7 cellular contexts compared by ENCODE assay signal in the genomic region with DNA sequence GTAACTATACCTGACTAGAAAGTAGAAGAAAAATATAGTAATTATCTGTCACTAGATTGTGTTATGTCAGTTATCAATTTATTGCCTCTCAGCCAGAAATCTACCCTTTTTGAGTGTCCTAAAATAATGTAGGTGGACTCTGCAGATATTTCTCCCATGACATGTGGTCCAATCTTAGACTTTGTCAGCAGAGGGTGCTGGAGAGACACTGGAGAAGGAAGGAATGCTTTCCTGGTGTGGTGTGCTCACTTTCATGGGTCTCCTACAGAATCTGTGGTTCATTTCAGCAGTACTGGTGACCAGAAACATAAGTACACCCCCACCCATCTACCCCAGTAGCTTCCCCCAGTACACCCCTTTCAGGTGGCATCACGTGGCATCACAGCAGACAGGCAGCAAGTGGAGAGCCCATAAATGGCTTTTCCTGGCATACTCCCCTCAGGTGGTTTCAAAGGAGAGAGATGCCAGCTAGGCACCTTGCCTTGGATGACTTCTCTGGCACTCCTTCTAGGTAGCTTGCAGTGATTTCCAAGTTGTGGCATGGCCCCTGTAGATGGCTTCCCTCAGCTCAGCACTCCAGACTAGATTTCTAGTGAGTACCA.
DNase-seq lines count a peak whose midpoint lies in the region; ATAC-seq, FAIRE-seq and TF ChIP-seq lines count a peak whose summit lies in the region.

No MANE protein-coding gene starts in this region.

- 4% methylated on average over 1 of the region's 1 CpG for WGBS in GM12878 (ENCODE audit: insufficient coverage, insufficient replicate concordance, low lambda C conversion rate, missing lambda C conversion rate)

- no peaks in the 10 kb centered on the region for H3K27me3 ChIP-seq in Loucy (ENCODE audit: insufficient read depth, low read length, poor library complexity, severe bottlenecking)
- no peaks in the 10 kb centered on the region; a peak in 1 of 4 replicates for H3K27me3 ChIP-seq in GM12878 (replicated peaks in 1 of 2; ENCODE audit: control insufficient read depth in 2 of 2, insufficient read depth in 2 of 2, low read length in 1 of 2)
- H3K27me3 ChIP-seq in neural cell (ENCODE audit: insufficient read depth, low read depth, low read length), result no peaks in the 10 kb centered on the region

- in situ Hi-C loops in GM12878 (cut with MboI), result no loop called here

- no peaks in the 10 kb centered on the region for H3F3A ChIP-seq in Loucy (ENCODE audit: low read depth)
- no peaks in the 10 kb centered on the region for H3F3A ChIP-seq in neural cell (ENCODE audit: insufficient read depth, low read length, poor library complexity, severe bottlenecking)

- peaks cover 6% of the 10 kb centered on the region for H3K4me1 ChIP-seq in Loucy (ENCODE audit: insufficient read depth, low read length, poor library complexity, severe bottlenecking)
- no peaks in the 10 kb centered on the region for H3K4me1 ChIP-seq in GM12878 (ENCODE audit: control insufficient read depth, insufficient read depth, low read length)

- ATAC-seq in GM12878, result peak; percentile 55; the same call in 2 of the 3 replicates

- H4K20me1 ChIP-seq in Loucy (ENCODE audit: insufficient read depth, low read length, poor library complexity, severe bottlenecking) (no peaks in the 10 kb centered on the region), GM12878 (ENCODE audit: control insufficient read depth, insufficient read depth) (no peaks in the 10 kb centered on the region), neural cell (ENCODE audit: insufficient read depth) (no peaks in the 10 kb centered on the region)

- H3K4me3 ChIP-seq in GM12864 (ENCODE audit: low read depth, low read length), result no peak overlapping the region
- no peak overlapping the region for H3K4me3 ChIP-seq in Loucy (ENCODE audit: low read length, poor library complexity, severe bottlenecking)
- no peak overlapping the region for H3K4me3 ChIP-seq in GM12878
- no peak overlapping the region for H3K4me3 ChIP-seq in neural cell (ENCODE audit: low read length)

- TF ChIP-seq EP300 in GM12878 (IDR thresholded peaks at IDR 0.05; ENCODE audit: borderline replicate concordance in 1 of 2, control insufficient read depth in 1 of 2, low read depth in 2 of 2, low read length in 2 of 2), result no peak
- no peak for TF ChIP-seq EP300 in neural cell (conservative IDR thresholded peaks at IDR 0.05; ENCODE audit: poor library complexity, severe bottlenecking)

- SMC1A ChIA-PET in GM12878 (lab: Charles Lee; ENCODE audit: uncharacterized antibody, unreplicated experiment), result no interaction called here

- CTCF ChIA-PET in GM12878 (lab: Yijun Ruan, JAX), result interaction anchor here (0.6 to 3.2 kb wide), 4 partner anchors 11 to 909 kb away, joined by 3 to 20 read pairs (median 3); no protein-coding TSS in a partner anchor

- TF ChIP-seq POLR2A in GM12878 (IDR thresholded peaks at IDR 0.05; ENCODE audit: low read depth, low read length), result no peak

- H3K79me2 ChIP-seq in Loucy (ENCODE audit: insufficient read depth, low read length) (no peaks in the 10 kb centered on the region), GM12878 (ENCODE audit: control insufficient read depth, insufficient read depth, low read length) (no peaks in the 10 kb centered on the region), neural cell (replicated peaks; ENCODE audit: insufficient read depth, low read length) (no peaks in the 10 kb centered on the region)

- no peak for DNase-seq in GM12864 (ENCODE audit: low read depth)
- no peak for DNase-seq in GM12878 (ENCODE audit: low read depth, low spot score)
- DNase-seq in anterior cingulate cortex (lab: John Stamatoyannopoulos, UW), result no peak
- DNase-seq in NK-92 (lab: John Stamatoyannopoulos, UW; ENCODE audit: unreplicated experiment), result no peak
- DNase-seq in RCC 7860 (ENCODE audit: low spot score), result no peak

- TF ChIP-seq RAD21 in GM12878 (IDR thresholded peaks at IDR 0.05; ENCODE audit: insufficient read depth, low read depth, low read length) (peak; percentile 54), neural cell (conservative IDR thresholded peaks at IDR 0.05) (peak; percentile 24)

- FAIRE-seq in GM12878 (lab: Jason Lieb, UNC) (peak; percentile 83), RCC 7860 (lab: Jason Lieb, UNC) (no peak)

- BruUV-seq in GM12878 (replicated peaks; lab: Mats Ljungman, UMichigan), result no TSS peak

- no peaks in the 10 kb centered on the region for H3K9me3 ChIP-seq in Loucy (ENCODE audit: insufficient read depth, low read depth, low read length)
- H3K9me3 ChIP-seq in GM12878 (replicated peaks; ENCODE audit: control insufficient read depth, insufficient read depth, low read length), result no peaks in the 10 kb centered on the region; the same call in 2 of the 3 replicates
- no peaks in the 10 kb centered on the region for H3K9me3 ChIP-seq in neural cell (ENCODE audit: low read length)

- H3K4me2 ChIP-seq in Loucy (ENCODE audit: low read depth, low read length, poor library complexity, severe bottlenecking), result no peak overlapping the region
- no peak overlapping the region for H3K4me2 ChIP-seq in GM12878 (ENCODE audit: control insufficient read depth, insufficient read depth)
- no peak overlapping the region for H3K4me2 ChIP-seq in neural cell (ENCODE audit: low read length)

- H3K9me2 ChIP-seq in Loucy (replicated peaks; ENCODE audit: low read depth, low read length) (no peaks in the 10 kb centered on the region), neural cell (ENCODE audit: insufficient read depth, low read length) (no peaks in the 10 kb centered on the region)

- H3K36me3 ChIP-seq in Loucy (ENCODE audit: insufficient read depth, low read length) (no peaks in the 10 kb centered on the region), GM12878 (ENCODE audit: control insufficient read depth in 2 of 2, insufficient read depth in 2 of 2, low read length in 1 of 2) (no peaks in the 10 kb centered on the region), neural cell (ENCODE audit: insufficient read depth, low read length) (no peaks in the 10 kb centered on the region)

- intact Hi-C loops in GM12878 (cut with micrococcal nuclease; ENCODE audit: unreplicated experiment), result loop anchor here (10.0 kb wide), 1 partner anchor 665 kb away; no protein-coding TSS in a partner anchor

- RAD21 ChIA-PET in GM12878 (lab: Charles Lee; ENCODE audit: unreplicated experiment), result no interaction called here

- H3K9ac ChIP-seq in Loucy (ENCODE audit: low read depth, low read length, poor library complexity, severe bottlenecking) (no peak overlapping the region), GM12878 (ENCODE audit: control insufficient read depth, insufficient read depth, low read length) (no peak overlapping the region), neural cell (ENCODE audit: low read length) (no peak overlapping the region)

- H2AFZ ChIP-seq in Loucy (ENCODE audit: low read length) (no peak overlapping the region; the same call in 1 of the 2 replicates), GM12878 (ENCODE audit: control insufficient read depth, low read depth, low read length) (no peak overlapping the region), neural cell (ENCODE audit: low read depth, low read length) (no peak overlapping the region)

- no peak overlapping the region for H3K27ac ChIP-seq in GM12878 (ENCODE audit: control insufficient read depth, insufficient read depth)
- H3K27ac ChIP-seq in neural cell (ENCODE audit: low read length), result no peak overlapping the region

- POLR2A ChIA-PET in GM12878 (lab: Charles Lee), result no interaction called here

- peak; percentile 51 for TF ChIP-seq CTCF in GM12864 (IDR thresholded peaks at IDR 0.05; ENCODE audit: low read depth, low read length, missing control alignments)
- TF ChIP-seq CTCF in Loucy (conservative IDR thresholded peaks at IDR 0.05; ENCODE audit: low read length), result peak; percentile 84
- TF ChIP-seq CTCF in GM12878 (IDR thresholded peaks at IDR 0.05 in 2 of 3, conservative IDR thresholded peaks at IDR 0.05 in 1 of 3; ENCODE audit: control insufficient read depth in 2 of 3, extremely low read depth in 1 of 3, insufficient read depth in 1 of 3, low read depth in 3 of 3, low read length in 3 of 3), result peak; percentile 53 to 57 (median 53); a peak in 5 of 6 replicates
- TF ChIP-seq CTCF in neural cell (IDR thresholded peaks at IDR 0.05; ENCODE audit: poor library complexity, severe bottlenecking), result peak; percentile 20

TF ChIP-seq in GM12878, 131 proteins besides CTCF, POLR2A, EP300 and RAD21 (continues in another document):
- TF ChIP-seq, protein P1, sequence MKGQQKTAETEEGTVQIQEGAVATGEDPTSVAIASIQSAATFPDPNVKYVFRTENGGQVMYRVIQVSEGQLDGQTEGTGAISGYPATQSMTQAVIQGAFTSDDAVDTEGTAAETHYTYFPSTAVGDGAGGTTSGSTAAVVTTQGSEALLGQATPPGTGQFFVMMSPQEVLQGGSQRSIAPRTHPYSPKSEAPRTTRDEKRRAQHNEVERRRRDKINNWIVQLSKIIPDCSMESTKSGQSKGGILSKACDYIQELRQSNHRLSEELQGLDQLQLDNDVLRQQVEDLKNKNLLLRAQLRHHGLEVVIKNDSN (IDR thresholded peaks at IDR 0.05; ENCODE audit: borderline replicate concordance, extremely low read length, insufficient read depth, low read depth, low read length), result peak; percentile 17

TF ChIP-seq in neural cell, 6 proteins besides CTCF, POLR2A, EP300 and RAD21 (continues in another document):
- TF ChIP-seq MXI1 (conservative IDR thresholded peaks at IDR 0.05; ENCODE audit: poor library complexity, severe bottlenecking), result no peak
- TF ChIP-seq POLR2AphosphoS5 (IDR thresholded peaks at IDR 0.05), result no peak
- TF ChIP-seq, protein P2, sequence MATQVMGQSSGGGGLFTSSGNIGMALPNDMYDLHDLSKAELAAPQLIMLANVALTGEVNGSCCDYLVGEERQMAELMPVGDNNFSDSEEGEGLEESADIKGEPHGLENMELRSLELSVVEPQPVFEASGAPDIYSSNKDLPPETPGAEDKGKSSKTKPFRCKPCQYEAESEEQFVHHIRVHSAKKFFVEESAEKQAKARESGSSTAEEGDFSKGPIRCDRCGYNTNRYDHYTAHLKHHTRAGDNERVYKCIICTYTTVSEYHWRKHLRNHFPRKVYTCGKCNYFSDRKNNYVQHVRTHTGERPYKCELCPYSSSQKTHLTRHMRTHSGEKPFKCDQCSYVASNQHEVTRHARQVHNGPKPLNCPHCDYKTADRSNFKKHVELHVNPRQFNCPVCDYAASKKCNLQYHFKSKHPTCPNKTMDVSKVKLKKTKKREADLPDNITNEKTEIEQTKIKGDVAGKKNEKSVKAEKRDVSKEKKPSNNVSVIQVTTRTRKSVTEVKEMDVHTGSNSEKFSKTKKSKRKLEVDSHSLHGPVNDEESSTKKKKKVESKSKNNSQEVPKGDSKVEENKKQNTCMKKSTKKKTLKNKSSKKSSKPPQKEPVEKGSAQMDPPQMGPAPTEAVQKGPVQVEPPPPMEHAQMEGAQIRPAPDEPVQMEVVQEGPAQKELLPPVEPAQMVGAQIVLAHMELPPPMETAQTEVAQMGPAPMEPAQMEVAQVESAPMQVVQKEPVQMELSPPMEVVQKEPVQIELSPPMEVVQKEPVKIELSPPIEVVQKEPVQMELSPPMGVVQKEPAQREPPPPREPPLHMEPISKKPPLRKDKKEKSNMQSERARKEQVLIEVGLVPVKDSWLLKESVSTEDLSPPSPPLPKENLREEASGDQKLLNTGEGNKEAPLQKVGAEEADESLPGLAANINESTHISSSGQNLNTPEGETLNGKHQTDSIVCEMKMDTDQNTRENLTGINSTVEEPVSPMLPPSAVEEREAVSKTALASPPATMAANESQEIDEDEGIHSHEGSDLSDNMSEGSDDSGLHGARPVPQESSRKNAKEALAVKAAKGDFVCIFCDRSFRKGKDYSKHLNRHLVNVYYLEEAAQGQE (IDR thresholded peaks at IDR 0.05; ENCODE audit: borderline replicate concordance), result no peak

Comparison
In these comparisons a context has a peak if more than half of its experiments do, and no peak if none do; other contexts are left out.
1. CTCF ChIP-seq: peak in every context shown above with its lines; median percentile 84 in Loucy; 53 in GM12878; 51 in GM12864; 20 in neural cell.